ENCODE assay signal across 1 cellular context in genomic region chr11:60924110-60924905, GRCh38.
A peak's percentile ranks its signal among the peaks of the same experiment; 100 is the strongest.
TF ChIP-seq lines count a peak whose summit lies in the region.

Gene TMEM132A, plus strand, starts transcription at chr11:60924460. Its CDS starts 174 bp downstream, at chr11:60924634.

TF ChIP-seq in IMR-90, 13 proteins besides CTCF, POLR2A, EP300 and RAD21 (continued from another document):
- TF ChIP-seq ELK1 (IDR thresholded peaks at IDR 0.05; ENCODE audit: borderline replicate concordance, low read depth, low read length) (no peak), RCOR1 (IDR thresholded peaks at IDR 0.05; ENCODE audit: insufficient replicate concordance, low read length) (no peak), FOS (IDR thresholded peaks at IDR 0.05; ENCODE audit: low read depth, low read length) (no peak), SMC3 (IDR thresholded peaks at IDR 0.05; ENCODE audit: low read depth, low read length) (no peak), USF2 (IDR thresholded peaks at IDR 0.05; ENCODE audit: low read depth, low read length) (peak; percentile 76)
